Comparison of ENCODE assay signal across 15 cellular contexts in the genomic region with DNA sequence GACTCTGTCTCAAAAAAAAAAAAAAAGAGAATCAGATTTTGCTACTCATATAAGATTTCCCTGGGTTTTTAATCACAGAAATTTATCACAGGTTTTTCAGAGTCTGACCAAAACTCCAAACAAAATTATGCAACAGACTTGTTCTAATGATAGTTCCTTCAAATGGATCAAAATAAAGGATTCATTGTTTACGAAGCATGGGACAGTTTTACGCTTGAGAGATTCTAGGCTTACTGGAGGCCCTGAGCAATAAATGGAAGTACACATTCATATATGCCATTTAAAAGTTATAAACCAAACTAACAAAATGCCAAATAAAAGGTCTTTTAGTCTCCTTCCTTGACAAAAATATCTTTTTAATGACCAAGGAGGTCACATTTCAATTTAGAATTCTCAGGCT.
DNase-seq lines count a peak whose midpoint lies in the region; ATAC-seq and TF ChIP-seq lines count a peak whose summit lies in the region.
"Had no signal": no experiment of that assay in that cellular context is flagged by ENCODE, and none has a peak within 500 bp of the region (broad histone marks: within the 10 kb centered on the region; RNA-seq: fewer than 3 reads in every experiment).

No MANE protein-coding gene starts in this region.

- ATAC-seq in HG02798 (IDR thresholded peaks at IDR 0.05; ENCODE audit: poor library complexity, unreplicated experiment), result no peak
- ATAC-seq: A549, GM12878, GM23338 had no signal

- in situ Hi-C loops in GM13976 (cut with MboI; ENCODE audit: low sequenced_read_pairs, unreplicated experiment), result no loop called here

- H3K4me3 Mint-ChIP-seq in glutamatergic neuron (ENCODE audit: unreplicated experiment), result no peak overlapping the region
- H3K4me3 Mint-ChIP-seq: CD4-positive, alpha-beta T cell; GM23338 had no signal

- H3K27ac Mint-ChIP-seq in glutamatergic neuron (ENCODE audit: unreplicated experiment), result peak overlapping the region; percentile 43
- H3K27ac Mint-ChIP-seq: CD4-positive, alpha-beta T cell had no signal

- no peaks in the 10 kb centered on the region for H3K27me3 Mint-ChIP-seq in glutamatergic neuron (ENCODE audit: unreplicated experiment)
- H3K27me3 Mint-ChIP-seq: CD4-positive, alpha-beta T cell had no signal

- TF ChIP-seq CTCF in glutamatergic neuron (IDR thresholded peaks at IDR 0.05; ENCODE audit: partially characterized antibody, unreplicated experiment), result no peak
- TF ChIP-seq CTCF in GM13976 (IDR thresholded peaks at IDR 0.05; ENCODE audit: borderline replicate concordance, control extremely low read depth, extremely low read depth, insufficient read depth, missing control alignments), result no peak

- peaks cover 18% of the 10 kb centered on the region for H3K4me1 Mint-ChIP-seq in glutamatergic neuron (ENCODE audit: low read depth, unreplicated experiment)

- DNase-seq in COLO829 (ENCODE audit: low spot score) (peak; percentile 54), epidermal melanocyte (ENCODE audit: insufficient read length, low spot score) (peak; percentile 31), glutamatergic neuron (no peak), retina (peak; percentile 9), RKO (ENCODE audit: low spot score) (no peak), GM13976 (ENCODE audit: low spot score) (no peak)
- DNase-seq: AML-193; CD4-positive, alpha-beta T cell; DMS153; DMS79; HCEC 1CT had no signal

- H3K36me3 Mint-ChIP-seq in glutamatergic neuron (ENCODE audit: unreplicated experiment), result no peaks in the 10 kb centered on the region

- H3K9me3 Mint-ChIP-seq in glutamatergic neuron (ENCODE audit: unreplicated experiment), result no peaks in the 10 kb centered on the region
- H3K9me3 Mint-ChIP-seq: CD4-positive, alpha-beta T cell; GM23338 had no signal

Comparison
In these comparisons a context has a peak if more than half of its experiments do, and no peak if none do; other contexts are left out.
1. DNase-seq: peak in COLO829 (single experiment), epidermal melanocyte (single experiment) and retina (single experiment); none in glutamatergic neuron (single experiment), RKO (single experiment) and GM13976 (single experiment).